8 cellular contexts compared by ENCODE assay signal in genomic region chr12:10562306-10562933, GRCh38. TPM values are rescaled to one million over a fixed set of nuclear protein-coding genes. Genes with fewer than 3 reads are reported as not detected.
DNase-seq lines count a peak whose midpoint lies in the region; ATAC-seq and TF ChIP-seq lines count a peak whose summit lies in the region.

No MANE protein-coding gene starts in this region.

- DNase-seq in NCI-H1417 (lab: John Stamatoyannopoulos, UW) (peak; percentile 15 to 79 (median 32)), NCI-H1417 treated with DMSO at 0.1 percent for 48 hours (lab: John Stamatoyannopoulos, UW) (no peak), HS-27A (ENCODE audit: low read depth) (peak; percentile 23), RPMI7951 (ENCODE audit: low read depth) (peak; percentile 30), erythroblast (lab: John Stamatoyannopoulos, UW) (peak; percentile 44 to 70), osteoblast (ENCODE audit: insufficient read length, low spot score, missing footprints) (peak; percentile 78), UCSD-AML1 (lab: John Stamatoyannopoulos, UW; ENCODE audit: unreplicated experiment) (no peak)

- H3K27me3 ChIP-seq in osteoblast (ENCODE audit: insufficient read depth, low read length): peaks cover 4% of the 10 kb centered on the region

- peak; percentile 62 for TF ChIP-seq CTCF in osteoblast (IDR thresholded peaks at IDR 0.05; ENCODE audit: extremely low read depth, low read depth, low read length)

- H3K79me2 ChIP-seq in osteoblast (ENCODE audit: insufficient read depth, low read length): no peaks in the 10 kb centered on the region

- TF ChIP-seq POLR2A in erythroblast (IDR thresholded peaks at IDR 0.05; ENCODE audit: low read length): no peak

- H4K20me1 ChIP-seq in osteoblast (ENCODE audit: insufficient read depth, low read length): no peaks in the 10 kb centered on the region

- ATAC-seq in HG02885 (IDR thresholded peaks at IDR 0.05; ENCODE audit: poor library complexity, unreplicated experiment): no peak

- H3K4me2 ChIP-seq in osteoblast (ENCODE audit: insufficient read depth, low read length): no peak overlapping the region

- H3K27ac ChIP-seq in osteoblast (ENCODE audit: low read depth, low read length): no peak overlapping the region

- H3K4me3 ChIP-seq in osteoblast (ENCODE audit: insufficient read depth, low read length): no peak overlapping the region

- no peaks in the 10 kb centered on the region for H3K9me3 ChIP-seq in osteoblast (ENCODE audit: low read depth, low read length)

- H3K36me3 ChIP-seq in osteoblast (ENCODE audit: insufficient read depth, low read length): no peaks in the 10 kb centered on the region

- H2AFZ ChIP-seq in osteoblast (ENCODE audit: low read length): peak overlapping the region; percentile 77

- H3K4me1 ChIP-seq in osteoblast (ENCODE audit: insufficient read depth, low read length): peaks cover 6% of the 10 kb centered on the region

RNA-seq across cellular contexts. Expression of gene MAGOHB, which starts 51.0 kb away (rescaled TPM):
- 53.4 and 69.1 TPM in 2 replicates for total RNA-seq in RPMI7951 (2014; rRNA removed; shearing (Covaris generic))
- total RNA-seq in osteoblast: 16.3 and 18.0 TPM in 2 replicates

RNA-seq across cellular contexts. Expression of gene EIF2S3B, which starts 56.7 kb away (rescaled TPM):
- 0.29 and 0.36 TPM in 2 replicates for total RNA-seq in RPMI7951 (2014; rRNA removed; shearing (Covaris generic))
- 2.5 and 2.9 TPM in 2 replicates for total RNA-seq in osteoblast

Comparison
In these comparisons a context has a peak if more than half of its experiments do, and no peak if none do; other contexts are left out.
1. DNase-seq: peak in NCI-H1417 (3 of 3), HS-27A (single experiment), RPMI7951 (single experiment), erythroblast (2 of 2) and osteoblast (single experiment); none in NCI-H1417 treated with DMSO at 0.1 percent for 48 hours (single experiment) and UCSD-AML1 (single experiment).